In genomic region chr16:86019446-86020047, GRCh38 we compare ENCODE assay signal across 14 cellular contexts.
DNase-seq lines count a peak whose midpoint lies in the region; ATAC-seq, FAIRE-seq and TF ChIP-seq lines count a peak whose summit lies in the region.
"Had no signal": no experiment of that assay in that cellular context is flagged by ENCODE, and none has a peak within 500 bp of the region (broad histone marks: within the 10 kb centered on the region; RNA-seq: fewer than 3 reads in every experiment).

No MANE protein-coding gene starts in this region.

- in situ Hi-C loops in gastrocnemius medialis (cut with MboI; ENCODE audit: low sequenced_read_pairs in 4 of 4) = loop anchor here (5.0 to 10.0 kb wide), 2 partner anchors 195 to 197 kb away; no protein-coding TSS in a partner anchor

- POLR2A ChIA-PET in endothelial cell of umbilical vein (lab: Charles Lee) = no interaction called here
- POLR2A ChIA-PET in CD4-positive, alpha-beta T cell (lab: Charles Lee) = no interaction called here

- H3K4me2 ChIP-seq in MM.1S (ENCODE audit: low read depth, low read length) = no peak overlapping the region
- H3K4me2 ChIP-seq in endothelial cell of umbilical vein (ENCODE audit: insufficient read depth, low read length) = no peak overlapping the region
- no peak overlapping the region for H3K4me2 ChIP-seq in trophoblast cell (ENCODE audit: low read length)

- no peaks in the 10 kb centered on the region for H3K9me2 ChIP-seq in MM.1S (replicated peaks; ENCODE audit: insufficient read depth, low read length)

- H4K8ac ChIP-seq in trophoblast cell (ENCODE audit: low read depth, low read length) = no peak overlapping the region

- H3K27ac ChIP-seq in MM.1S (ENCODE audit: low read length) (no peak overlapping the region), endothelial cell of umbilical vein (ENCODE audit: insufficient read depth, low read depth, low read length) (no peak overlapping the region), trophoblast cell (ENCODE audit: low read depth, low read length) (no peak overlapping the region), gastrocnemius medialis (no peak overlapping the region)
- H3K27ac ChIP-seq in CD4-positive, alpha-beta T cell (ENCODE audit: low read depth, low read length) = no peak overlapping the region
- H3K27ac ChIP-seq: thyroid gland had no signal

- H3K36me3 ChIP-seq in MM.1S (replicated peaks; ENCODE audit: insufficient read depth, low read length) (no peaks in the 10 kb centered on the region), endothelial cell of umbilical vein (ENCODE audit: control insufficient read depth in 2 of 2, extremely low read depth in 1 of 2, insufficient read depth in 2 of 2, low read length in 2 of 2) (no peaks in the 10 kb centered on the region), trophoblast cell (ENCODE audit: control insufficient read depth in 1 of 2, insufficient read depth in 2 of 2, low read length in 2 of 2) (no peaks in the 10 kb centered on the region), gastrocnemius medialis (no peaks in the 10 kb centered on the region)
- H3K36me3 ChIP-seq: thyroid gland had no signal

- peak; percentile 20; the same call in 1 of the 2 replicates for TF ChIP-seq CTCF in MM.1S (IDR thresholded peaks at IDR 0.05; ENCODE audit: low read length)
- peak; percentile 29 to 34 for TF ChIP-seq CTCF in endothelial cell of umbilical vein (IDR thresholded peaks at IDR 0.05; ENCODE audit: extremely low read depth in 1 of 2, insufficient read depth in 1 of 2, low read depth in 1 of 2, low read length in 2 of 2)
- no peak for TF ChIP-seq CTCF in CD4-positive, alpha-beta T cell (IDR thresholded peaks at IDR 0.05)
- no peak for TF ChIP-seq CTCF in gastrocnemius medialis (IDR thresholded peaks at IDR 0.05 in 4 of 5, conservative IDR thresholded peaks at IDR 0.05 in 1 of 5)

- H3K9me3 Mint-ChIP-seq in CD4-positive, alpha-beta T cell = peaks cover 2% of the 10 kb centered on the region

- peak overlapping the region; percentile 59 for H3K23ac ChIP-seq in trophoblast cell (ENCODE audit: low read length)

- H2AK5ac ChIP-seq in trophoblast cell (ENCODE audit: low read length) = no peak overlapping the region

- H3K9ac ChIP-seq in MM.1S (ENCODE audit: low read length) (no peak overlapping the region), endothelial cell of umbilical vein (replicated peaks; ENCODE audit: extremely low read depth, insufficient read depth, low read length) (no peak overlapping the region), trophoblast cell (ENCODE audit: low read length) (no peak overlapping the region)

- no peak overlapping the region for H3K4ac ChIP-seq in trophoblast cell (ENCODE audit: low read depth, low read length)

- peak; percentile 9 for DNase-seq in DMS53 (lab: John Stamatoyannopoulos, UW)
- no peak for DNase-seq in DMS53 treated with DMSO at 0.1 percent for 48 hours (lab: John Stamatoyannopoulos, UW; ENCODE audit: unreplicated experiment)
- no peak for DNase-seq in MM.1S
- DNase-seq in endothelial cell of umbilical vein (ENCODE audit: low read depth, low spot score) = no peak
- peak in 1 of 2 donors; percentile 6 for DNase-seq in trophoblast cell
- DNase-seq in CD4-positive, alpha-beta T cell = no peak
- no peak for DNase-seq in gastrocnemius medialis
- DNase-seq: activated T-cell treated with anti-CD3 and anti-CD28 coated beads, Interleukin-2, amount 50 U/mL, for 72 hours; hypothalamus; naive thymus-derived CD4-positive, alpha-beta T cell; NCI-H510A; stimulated activated CD4-positive, alpha-beta T cell treated with anti-CD3 and anti-CD28 coated beads, Interleukin-2, amount 100 ng/mL, for 48 hours; thyroid gland had no signal

- no peaks in the 10 kb centered on the region for H3K9me3 ChIP-seq in MM.1S (replicated peaks; ENCODE audit: insufficient read depth, low read length)
- no peaks in the 10 kb centered on the region for H3K9me3 ChIP-seq in endothelial cell of umbilical vein (replicated peaks; ENCODE audit: control insufficient read depth, insufficient read depth, low read length)
- peaks cover 9% of the 10 kb centered on the region for H3K9me3 ChIP-seq in trophoblast cell (ENCODE audit: insufficient read depth, low read depth, low read length)
- H3K9me3 ChIP-seq in CD4-positive, alpha-beta T cell (ENCODE audit: control insufficient read depth, low read length) = peaks cover 14% of the 10 kb centered on the region
- peaks cover 0 to 13% (median 0%) of the 10 kb centered on the region in 3 donors for H3K9me3 ChIP-seq in gastrocnemius medialis
- H3K9me3 ChIP-seq: thyroid gland had no signal

- CTCF ChIA-PET in endothelial cell of umbilical vein (lab: Charles Lee) = interaction anchor here (2.0 kb wide), 1 partner anchor 200 kb away, joined by 7 read pairs; no protein-coding TSS in a partner anchor
- CTCF ChIA-PET in CD4-positive, alpha-beta T cell (lab: Charles Lee) = no interaction called here

- H4K12ac ChIP-seq in trophoblast cell (ENCODE audit: low read depth, low read length) = no peak overlapping the region

- H3K9me1 ChIP-seq in endothelial cell of umbilical vein (replicated peaks; ENCODE audit: control insufficient read depth, extremely low read depth, insufficient read depth, low read length) = no peaks in the 10 kb centered on the region

- H3K36me3 Mint-ChIP-seq in CD4-positive, alpha-beta T cell (ENCODE audit: low read depth) = no peaks in the 10 kb centered on the region

- H3K4me3 Mint-ChIP-seq in CD4-positive, alpha-beta T cell = no peak overlapping the region
- H3K4me3 Mint-ChIP-seq: activated T-cell treated with anti-CD3 and anti-CD28 coated beads, Interleukin-2, amount 50 U/mL, for 72 hours; naive thymus-derived CD4-positive, alpha-beta T cell had no signal

- no peak for TF ChIP-seq POLR2A in endothelial cell of umbilical vein (IDR thresholded peaks at IDR 0.05; ENCODE audit: low read depth, low read length)
- no peak for TF ChIP-seq POLR2A in gastrocnemius medialis (IDR thresholded peaks at IDR 0.05)

- H2BK12ac ChIP-seq in trophoblast cell (ENCODE audit: low read length) = no peak overlapping the region

- no peak overlapping the region for H2BK120ac ChIP-seq in trophoblast cell (ENCODE audit: insufficient read depth, low read length, poor library complexity)

- ATAC-seq in CD4-positive, alpha-beta T cell (ENCODE audit: poor library complexity) = no peak
- ATAC-seq in gastrocnemius medialis (no peak), HG03469 (IDR thresholded peaks at IDR 0.05; ENCODE audit: unreplicated experiment) (no peak)
- ATAC-seq: activated T-cell treated with anti-CD3 and anti-CD28 coated beads, Interleukin-2, amount 50 U/mL, for 72 hours; naive thymus-derived CD4-positive, alpha-beta T cell had no signal

- H3K14ac ChIP-seq in trophoblast cell (ENCODE audit: low read length) = no peak overlapping the region

- H3K4me3 ChIP-seq in MM.1S (ENCODE audit: low read length) (no peak overlapping the region), endothelial cell of umbilical vein (replicated peaks in 1 of 3; ENCODE audit: insufficient read depth in 1 of 3, low read depth in 1 of 3, low read length in 3 of 3) (no peak overlapping the region), trophoblast cell (ENCODE audit: low read depth, low read length) (no peak overlapping the region), gastrocnemius medialis (no peak overlapping the region)
- H3K4me3 ChIP-seq: thyroid gland had no signal

- H3K27me3 Mint-ChIP-seq in CD4-positive, alpha-beta T cell = peaks cover 47% of the 10 kb centered on the region

- intact Hi-C loops in endothelial cell of umbilical vein (cut with micrococcal nuclease) (no loop called here), gastrocnemius medialis (cut with DNase I; ENCODE audit: low total_unique reads) (no loop called here)
- intact Hi-C loops in CD4-positive, alpha-beta T cell (cut with DNase I, micrococcal nuclease) = no loop called here

- H3K4me1 ChIP-seq in MM.1S (ENCODE audit: low read length) = no peaks in the 10 kb centered on the region
- H3K4me1 ChIP-seq in endothelial cell of umbilical vein (ENCODE audit: control insufficient read depth, extremely low read depth, insufficient read depth, low read length) = no peaks in the 10 kb centered on the region
- H3K4me1 ChIP-seq in trophoblast cell (ENCODE audit: control insufficient read depth in 1 of 2, insufficient read depth in 2 of 2, low read length in 2 of 2) = no peaks in the 10 kb centered on the region
- no peaks in the 10 kb centered on the region for H3K4me1 ChIP-seq in gastrocnemius medialis
- H3K4me1 ChIP-seq: thyroid gland had no signal

- no peak overlapping the region for H3K27ac Mint-ChIP-seq in CD4-positive, alpha-beta T cell
- H3K27ac Mint-ChIP-seq: activated T-cell treated with anti-CD3 and anti-CD28 coated beads, Interleukin-2, amount 50 U/mL, for 72 hours; naive thymus-derived CD4-positive, alpha-beta T cell had no signal

- H3K27me3 ChIP-seq in MM.1S (replicated peaks; ENCODE audit: insufficient read depth, low read length) = peaks cover 35% of the 10 kb centered on the region
- H3K27me3 ChIP-seq in endothelial cell of umbilical vein (ENCODE audit: control insufficient read depth in 2 of 2, insufficient read depth in 2 of 2, low read length in 2 of 2) = no peaks in the 10 kb centered on the region
- H3K27me3 ChIP-seq in trophoblast cell (ENCODE audit: insufficient read depth, low read length) = no peaks in the 10 kb centered on the region
- H3K27me3 ChIP-seq in CD4-positive, alpha-beta T cell (ENCODE audit: control insufficient read depth, insufficient read depth, low read length) = peaks cover 20% of the 10 kb centered on the region
- H3K27me3 ChIP-seq in gastrocnemius medialis = peaks cover 0 to 9% (median 8%) of the 10 kb centered on the region in 3 donors
- H3K27me3 ChIP-seq: thyroid gland had no signal

- no peak for FAIRE-seq in endothelial cell of umbilical vein (lab: Jason Lieb, UNC)

- no peaks in the 10 kb centered on the region for H3K79me1 ChIP-seq in trophoblast cell (ENCODE audit: low read length)

- H3K18ac ChIP-seq in trophoblast cell (ENCODE audit: low read length) = no peak overlapping the region

- H4K20me1 ChIP-seq in MM.1S (ENCODE audit: insufficient read depth, low read length) (no peaks in the 10 kb centered on the region), endothelial cell of umbilical vein (replicated peaks; ENCODE audit: control insufficient read depth, extremely low read depth, insufficient read depth, low read length) (no peaks in the 10 kb centered on the region)

- no peaks in the 10 kb centered on the region for H3F3A ChIP-seq in MM.1S (ENCODE audit: insufficient read depth, low read length)

- H3K79me2 ChIP-seq in MM.1S (ENCODE audit: low read length) (no peaks in the 10 kb centered on the region), endothelial cell of umbilical vein (ENCODE audit: control insufficient read depth, insufficient read depth, low read length) (no peaks in the 10 kb centered on the region), trophoblast cell (ENCODE audit: control insufficient read depth, insufficient read depth, low read length, poor library complexity) (no peaks in the 10 kb centered on the region)

- H2BK5ac ChIP-seq in trophoblast cell (ENCODE audit: low read depth, low read length, poor library complexity) = no peak overlapping the region

- H2AFZ ChIP-seq in MM.1S (ENCODE audit: low read length) (no peak overlapping the region), endothelial cell of umbilical vein (ENCODE audit: low read depth, low read length) (no peak overlapping the region), trophoblast cell (ENCODE audit: insufficient read depth, low read length, poor library complexity) (no peak overlapping the region)

- WGBS in trophoblast cell (ENCODE audit: extremely low coverage, insufficient coverage, insufficient read length) = no CpG with 5 or more reads among the region's 14 CpGs

- dilution Hi-C loops in endothelial cell of umbilical vein (cut with MboI; ENCODE audit: extremely low pct_ligation_motif_present, low sequenced_read_pairs) = no loop called here

- H3K4me1 Mint-ChIP-seq in CD4-positive, alpha-beta T cell (ENCODE audit: low read depth) = no peaks in the 10 kb centered on the region
- H3K4me1 Mint-ChIP-seq: naive thymus-derived CD4-positive, alpha-beta T cell had no signal

- H4K91ac ChIP-seq in trophoblast cell (ENCODE audit: low read depth, low read length) = no peak overlapping the region

- no TSS peak for BruUV-seq in endothelial cell of umbilical vein (replicated peaks; lab: Mats Ljungman, UMichigan)

Comparison
In these comparisons a context has a peak if more than half of its experiments do, and no peak if none do; other contexts are left out.
1. CTCF ChIP-seq: peak in MM.1S (single experiment) and endothelial cell of umbilical vein (2 of 2); none in CD4-positive, alpha-beta T cell (single experiment) and gastrocnemius medialis (0 of 5).